8 cellular contexts compared by ENCODE assay signal in the genomic region with DNA sequence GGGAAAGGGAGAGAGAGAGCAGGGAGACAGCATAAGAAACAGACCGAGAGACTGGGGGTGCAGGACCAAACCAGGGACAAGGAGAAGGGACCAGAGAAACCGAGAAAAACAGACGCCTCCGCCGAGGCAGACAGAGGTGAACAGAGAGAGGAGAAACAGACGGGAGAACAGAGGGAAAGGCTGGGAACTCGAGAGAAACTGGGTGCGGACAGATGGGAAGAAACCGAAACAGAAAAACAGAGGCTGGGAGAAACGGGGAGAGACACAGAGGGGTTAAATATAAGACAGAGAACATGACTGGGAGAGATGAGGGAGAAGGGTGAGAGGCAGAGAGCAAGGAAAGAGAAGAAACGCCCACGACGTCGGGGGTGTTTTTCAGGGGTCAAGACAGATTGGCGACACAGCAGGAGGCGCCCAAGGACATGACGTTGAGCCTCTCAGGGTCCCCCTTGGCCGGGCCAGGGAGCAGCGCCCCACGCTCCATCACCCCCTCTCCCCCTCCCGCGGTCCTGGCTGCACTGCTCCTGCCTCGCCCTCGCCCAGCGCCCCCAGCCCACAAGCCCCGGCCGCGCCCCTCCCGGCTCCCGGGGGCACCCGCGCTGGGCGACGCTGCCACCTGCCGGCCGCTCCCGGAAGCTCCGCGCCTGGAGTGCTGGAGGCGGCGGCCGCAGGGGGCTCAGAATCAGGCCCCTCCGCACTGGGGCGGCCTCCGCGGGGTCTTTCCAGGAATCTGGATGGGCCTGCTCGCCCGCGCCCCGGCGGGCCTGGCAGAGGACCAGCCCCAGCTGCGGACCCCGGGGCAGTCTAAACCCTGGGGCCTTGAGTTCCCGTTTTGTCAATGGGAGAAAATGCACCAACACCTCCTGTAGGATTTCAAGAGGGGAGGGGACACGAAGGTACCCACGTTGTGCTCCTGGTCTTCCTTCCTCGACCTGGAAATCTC. TPM values are rescaled to one million over a fixed set of nuclear protein-coding genes. Genes with fewer than 3 reads are reported as not detected.
DNase-seq lines count a peak whose midpoint lies in the region; ATAC-seq, FAIRE-seq and TF ChIP-seq lines count a peak whose summit lies in the region.

No MANE protein-coding gene starts in this region.

- H3K4me2 ChIP-seq in HepG2 (ENCODE audit: low read depth, low read length): peak overlapping the region; percentile 61

- WGBS in HepG2 (ENCODE audit: low lambda C conversion rate): 11% methylated on average over 34 of the region's 57 CpGs

- POLR2A ChIA-PET in HepG2 (lab: Yijun Ruan, JAX): no interaction called here

- TF ChIP-seq RAD21 in HepG2 (CRISPR knock-in tag; IDR thresholded peaks at IDR 0.05): peak; percentile 95

- H4K20me1 ChIP-seq in HepG2 (ENCODE audit: insufficient read depth, low read length): no peaks in the 10 kb centered on the region

- peaks cover 10 to 73% of the 10 kb centered on the region in 2 experiments; a peak in 4 of 5 replicates for H3K27me3 ChIP-seq in HepG2 (ENCODE audit: control insufficient read depth in 1 of 2, insufficient read depth in 2 of 2, low read length in 2 of 2)

- DNase-seq in D721Med (ENCODE audit: insufficient read length, low spot score) (peak; percentile 74), Kasumi-1 (lab: John Stamatoyannopoulos, UW) (peak; percentile 41 to 51), choroid plexus epithelial cell (ENCODE audit: low read depth) (peak; percentile 64), HepG2 (ENCODE audit: low spot score) (no peak), kidney glomerular epithelial cell (lab: John Stamatoyannopoulos, UW) (no peak), SW480 (ENCODE audit: low spot score) (no peak)
- peak; percentile 34 for DNase-seq in activated CD4-positive, alpha-beta T cell treated with anti-CD3 and anti-CD28 coated beads for 1 hour
- DNase-seq in stimulated activated CD4-positive, alpha-beta T cell treated with anti-CD3 and anti-CD28 coated beads, Interleukin-4, amount 100 ng/mL, for 48 hours (ENCODE audit: low read depth in 2 of 2): peak; percentile 35 to 42

- BruUV-seq in HepG2 (replicated peaks; lab: Mats Ljungman, UMichigan): no TSS peak

- peak; percentile 75 for ATAC-seq in HepG2

- no peak for FAIRE-seq in D721Med (lab: Jason Lieb, UNC)
- FAIRE-seq in HepG2 (lab: Jason Lieb, UNC): no peak

- CTCF ChIA-PET in HepG2 (lab: Yijun Ruan, JAX; ENCODE audit: low intra/inter-chr PET ratio, low total read pairs): interaction anchor here (0.6 to 10.8 kb wide), 4 partner anchors 10 to 72 kb away, joined by 3 to 301 read pairs (median 10); partner anchors contain the start of gene COL1A1

- no peak for TF ChIP-seq EP300 in HepG2 (IDR thresholded peaks at IDR 0.05; ENCODE audit: low read depth in 2 of 2, low read length in 2 of 2)
- TF ChIP-seq EP300 in HepG2 (CRISPR knock-in tag; IDR thresholded peaks at IDR 0.05; ENCODE audit: borderline replicate concordance): no peak

- H3K36me3 ChIP-seq in HepG2 (replicated peaks in 1 of 2; ENCODE audit: control insufficient read depth in 1 of 2, insufficient read depth in 2 of 2, low read length in 2 of 2): no peaks in the 10 kb centered on the region

- H3K4me3 ChIP-seq in choroid plexus epithelial cell (ENCODE audit: low read depth, low read length): peak overlapping the region; percentile 64
- H3K4me3 ChIP-seq in HepG2 (replicated peaks in 1 of 3; ENCODE audit: insufficient read depth in 1 of 3, low read depth in 2 of 3, low read length in 3 of 3): peak overlapping the region in 1 of 3 experiments; percentile 45; a peak in 1 of 6 replicates

- peak; percentile 56 for TF ChIP-seq CTCF in D721Med (IDR thresholded peaks at IDR 0.05; ENCODE audit: insufficient read depth, missing control alignments)
- peak; percentile 46 for TF ChIP-seq CTCF in choroid plexus epithelial cell (conservative IDR thresholded peaks at IDR 0.05; ENCODE audit: low read depth, low read length)
- TF ChIP-seq CTCF in HepG2 (CRISPR knock-in tag; IDR thresholded peaks at IDR 0.05): peak; percentile 76

- H3K79me2 ChIP-seq in HepG2 (ENCODE audit: insufficient read depth, low read length): no peaks in the 10 kb centered on the region

- in situ Hi-C loops in HepG2 (cut with HindIII; ENCODE audit: extremely low pct_ligation_motif_present, low pct_unique_long_range_greater_than_20kb): loop anchor here (5.0 kb wide), 1 partner anchor 66 kb away; no protein-coding TSS in a partner anchor

- H3K9me3 ChIP-seq in HepG2 (ENCODE audit: low read length): no peaks in the 10 kb centered on the region

- H3K27ac ChIP-seq in HepG2 (ENCODE audit: extremely low read length, insufficient read depth, low read length): no peak overlapping the region

- no peak for TF ChIP-seq POLR2A in HepG2 (IDR thresholded peaks at IDR 0.05; ENCODE audit: insufficient read depth in 1 of 2, low read depth in 2 of 2, low read length in 2 of 2)

- H2AFZ ChIP-seq in HepG2 (ENCODE audit: low read length): peak overlapping the region; percentile 20

- intact Hi-C loops in HepG2 (cut with micrococcal nuclease; ENCODE audit: unreplicated experiment): loop anchor here (1.0 kb wide), 1 partner anchor 73 kb away; no protein-coding TSS in a partner anchor

- H3K4me1 ChIP-seq in HepG2 (ENCODE audit: insufficient read depth, low read length): peaks cover 27% of the 10 kb centered on the region

- no peak overlapping the region for H3K9ac ChIP-seq in HepG2 (ENCODE audit: insufficient read depth, low read depth, low read length)

TF ChIP-seq in HepG2, 621 proteins besides CTCF, POLR2A, EP300 and RAD21 (continues in another document):
- TF ChIP-seq, protein P1, sequence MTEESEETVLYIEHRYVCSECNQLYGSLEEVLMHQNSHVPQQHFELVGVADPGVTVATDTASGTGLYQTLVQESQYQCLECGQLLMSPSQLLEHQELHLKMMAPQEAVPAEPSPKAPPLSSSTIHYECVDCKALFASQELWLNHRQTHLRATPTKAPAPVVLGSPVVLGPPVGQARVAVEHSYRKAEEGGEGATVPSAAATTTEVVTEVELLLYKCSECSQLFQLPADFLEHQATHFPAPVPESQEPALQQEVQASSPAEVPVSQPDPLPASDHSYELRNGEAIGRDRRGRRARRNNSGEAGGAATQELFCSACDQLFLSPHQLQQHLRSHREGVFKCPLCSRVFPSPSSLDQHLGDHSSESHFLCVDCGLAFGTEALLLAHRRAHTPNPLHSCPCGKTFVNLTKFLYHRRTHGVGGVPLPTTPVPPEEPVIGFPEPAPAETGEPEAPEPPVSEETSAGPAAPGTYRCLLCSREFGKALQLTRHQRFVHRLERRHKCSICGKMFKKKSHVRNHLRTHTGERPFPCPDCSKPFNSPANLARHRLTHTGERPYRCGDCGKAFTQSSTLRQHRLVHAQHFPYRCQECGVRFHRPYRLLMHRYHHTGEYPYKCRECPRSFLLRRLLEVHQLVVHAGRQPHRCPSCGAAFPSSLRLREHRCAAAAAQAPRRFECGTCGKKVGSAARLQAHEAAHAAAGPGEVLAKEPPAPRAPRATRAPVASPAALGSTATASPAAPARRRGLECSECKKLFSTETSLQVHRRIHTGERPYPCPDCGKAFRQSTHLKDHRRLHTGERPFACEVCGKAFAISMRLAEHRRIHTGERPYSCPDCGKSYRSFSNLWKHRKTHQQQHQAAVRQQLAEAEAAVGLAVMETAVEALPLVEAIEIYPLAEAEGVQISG (CRISPR knock-in tag; IDR thresholded peaks at IDR 0.05): no peak
- TF ChIP-seq ZNF275 (CRISPR knock-in tag; IDR thresholded peaks at IDR 0.05; ENCODE audit: borderline replicate concordance) (no peak), SMC3 (IDR thresholded peaks at IDR 0.05; ENCODE audit: low read length) (peak; percentile 3; the same call in 1 of the 2 replicates), TRIM24 (CRISPR knock-in tag; IDR thresholded peaks at IDR 0.05) (no peak)

RNA-seq across cellular contexts. Expression of gene TMEM92, which starts 1.3 kb away (rescaled TPM):
- not detected in 2 replicates for total RNA-seq in HepG2 (2016; rRNA removed; fragmentation: Illumina TruSeq; extraction: Trizol)
- total RNA-seq in HepG2 (2016; cell fraction: cytosol; rRNA removed; fragmentation: Illumina TruSeq; extraction: Trizol; ENCODE audit: low read depth): not detected in 2 replicates
- total RNA-seq in HepG2 (2016; cell fraction: insoluble cytoplasmic fraction; rRNA removed; fragmentation: Illumina TruSeq; extraction: Trizol): not detected in 2 replicates
- total RNA-seq in HepG2 (2016; cell fraction: membrane; rRNA removed; fragmentation: Illumina TruSeq; extraction: Trizol): 0.14 TPM in 1 of 2 replicates, not detected in the other
- not detected in 2 replicates for total RNA-seq in HepG2 (2016; cell fraction: nucleus; rRNA removed; fragmentation: Illumina TruSeq; extraction: Trizol)
- polyA plus RNA-seq in HepG2 (2011; rRNA removed): 0.07 and 0.10 TPM in 2 replicates
- polyA plus RNA-seq in HepG2 (2011; cell fraction: cytosol; rRNA removed): 0.25 and 0.47 TPM in 2 replicates
- polyA plus RNA-seq in HepG2 (2011; cell fraction: nucleus; rRNA removed): 0.07 and 0.08 TPM in 2 replicates
- polyA plus RNA-seq in HepG2 (2012): 0.11 and 0.31 TPM in 2 replicates
- polyA plus RNA-seq in HepG2 (2016; cell fraction: cytosol; fragmentation: Illumina TruSeq; extraction: Trizol; ENCODE audit: low read depth): 0.05 and 0.06 TPM in 2 replicates
- polyA plus RNA-seq in HepG2 (2016; cell fraction: insoluble cytoplasmic fraction; fragmentation: Illumina TruSeq; extraction: Trizol; ENCODE audit: low read depth): not detected in 2 replicates
- polyA plus RNA-seq in HepG2 (2016; cell fraction: membrane; fragmentation: Illumina TruSeq; extraction: Trizol; ENCODE audit: low read depth): 0.23 TPM in 1 of 2 replicates, not detected in the other
- polyA plus RNA-seq in HepG2 (2016; cell fraction: nucleus; fragmentation: Illumina TruSeq; extraction: Trizol; ENCODE audit: insufficient read depth, low read depth): not detected in 2 replicates
- 0.32 and 15.1 TPM in 2 replicates for polyA minus RNA-seq in HepG2 (2011; rRNA and poly(A)+ RNA removed; ENCODE audit: low replicate concordance)
- polyA minus RNA-seq in HepG2 (2011; cell fraction: cytosol; rRNA and poly(A)+ RNA removed): not detected in 2 replicates
- not detected in 2 replicates for polyA minus RNA-seq in HepG2 (2011; cell fraction: nucleus; rRNA and poly(A)+ RNA removed)

Comparison
In these comparisons a context has a peak if more than half of its experiments do, and no peak if none do; other contexts are left out.
1. DNase-seq: peak in D721Med (single experiment), Kasumi-1 (2 of 2), activated CD4-positive, alpha-beta T cell treated with anti-CD3 and anti-CD28 coated beads for 1 hour (single experiment), choroid plexus epithelial cell (single experiment) and stimulated activated CD4-positive, alpha-beta T cell treated with anti-CD3 and anti-CD28 coated beads, Interleukin-4, amount 100 ng/mL, for 48 hours (2 of 2); none in HepG2 (single experiment), kidney glomerular epithelial cell (single experiment) and SW480 (single experiment).
2. Peak in every context shown above with its lines, with median percentiles within 50 percentile points of each other: CTCF ChIP-seq.